ENCODE assay signal across 21 cellular contexts in genomic region chr16:670485-671352, GRCh38. TPM values are rescaled to one million over a fixed set of nuclear protein-coding genes. Genes with fewer than 3 reads are reported as not detected.
DNase-seq lines count a peak whose midpoint lies in the region; ATAC-seq and TF ChIP-seq lines count a peak whose summit lies in the region.
"Had no signal": no experiment of that assay in that cellular context is flagged by ENCODE, and none has a peak within 500 bp of the region (broad histone marks: within the 10 kb centered on the region; RNA-seq: fewer than 3 reads in every experiment).

No MANE protein-coding gene starts in this region.

- H3K4me2 ChIP-seq in mammary epithelial cell (ENCODE audit: insufficient read depth, low read depth, low read length) = no peak overlapping the region

- no peak for TF ChIP-seq CTCF in MCF 10A (IDR thresholded peaks at IDR 0.05; ENCODE audit: unreplicated experiment)
- no peak for TF ChIP-seq CTCF in mammary epithelial cell (conservative IDR thresholded peaks at IDR 0.05 in 1 of 2, IDR thresholded peaks at IDR 0.05 in 1 of 2; ENCODE audit: extremely low read depth in 1 of 2, insufficient read depth in 1 of 2, low read depth in 1 of 2, low read length in 2 of 2)
- no peak for TF ChIP-seq CTCF in neural crest cell (conservative IDR thresholded peaks at IDR 0.05)

- CTCF ChIA-PET in MCF 10A (lab: Yijun Ruan, JAX) (interaction anchor here (0.6 to 1.7 kb wide), 3 partner anchors 8 to 1484 kb away, joined by 3 to 4 read pairs (median 3); no protein-coding TSS in a partner anchor), mammary epithelial cell (lab: Charles Lee; ENCODE audit: low non-redundant PET) (no interaction called here), T-cell (lab: Charles Lee) (interaction anchor here (0.5 to 0.6 kb wide), 2 partner anchors 29 to 436 kb away, joined by 3 to 5 read pairs; no protein-coding TSS in a partner anchor)

- H3K9me3 Mint-ChIP-seq in MCF 10A (ENCODE audit: unreplicated experiment) (no peaks in the 10 kb centered on the region), T-cell (no peaks in the 10 kb centered on the region), neural crest cell (no peaks in the 10 kb centered on the region)
- H3K9me3 Mint-ChIP-seq: IgD-negative memory B cell; stimulated activated naive B cell treated with anti-CD40 and anti-IgM and Interleukin-4, amounts not matched to agents 10 μg/mL and 1 μg/mL and 100 μg/mL, for 72 hours had no signal

- H3K27ac Mint-ChIP-seq in MCF 10A (ENCODE audit: low read depth, unreplicated experiment) = no peak overlapping the region
- H3K27ac Mint-ChIP-seq in T-cell = no peak overlapping the region
- H3K27ac Mint-ChIP-seq in neural crest cell (ENCODE audit: unreplicated experiment) = no peak overlapping the region
- H3K27ac Mint-ChIP-seq: T-helper 17 cell had no signal

- H3K9ac ChIP-seq in mammary epithelial cell (ENCODE audit: insufficient read depth, low read length) = no peak overlapping the region

- H3K4me3 Mint-ChIP-seq in MCF 10A (ENCODE audit: unreplicated experiment) = no peak overlapping the region
- peak overlapping the region in 2 of 3 donors; percentile 64 to 73 for H3K4me3 Mint-ChIP-seq in T-cell
- peak overlapping the region; percentile 84 for H3K4me3 Mint-ChIP-seq in neural crest cell

- no peaks in the 10 kb centered on the region for H3K27me3 Mint-ChIP-seq in MCF 10A (ENCODE audit: insufficient read depth, unreplicated experiment)
- peaks cover 0 to 6% of the 10 kb centered on the region in 2 donors for H3K27me3 Mint-ChIP-seq in T-cell
- H3K27me3 Mint-ChIP-seq in neural crest cell (ENCODE audit: low read depth) = peaks cover 8% of the 10 kb centered on the region
- H3K27me3 Mint-ChIP-seq: T-helper 17 cell had no signal

- no peak for ATAC-seq in T-cell (replicated peaks in 1 of 4)
- ATAC-seq in HG03175 (IDR thresholded peaks at IDR 0.05; ENCODE audit: unreplicated experiment) = no peak
- ATAC-seq in GM21576 (IDR thresholded peaks at IDR 0.05; ENCODE audit: unreplicated experiment) = no peak
- ATAC-seq: activated CD8-positive, alpha-beta T cell treated with anti-CD3 and anti-CD28 coated beads, Interleukin-2, amount 10 ng/mL, durations not matched to agents 7 days and 5 days; stimulated activated naive B cell treated with anti-CD40 and anti-IgM and Interleukin-4, amounts not matched to agents 10 μg/mL and 1 μg/mL and 100 μg/mL, for 72 hours; T-helper 17 cell had no signal

- no peak overlapping the region for H2AFZ ChIP-seq in mammary epithelial cell (ENCODE audit: low read depth, low read length)

- 96% methylated on average over 29 of the region's 52 CpGs for WGBS in mammary epithelial cell (ENCODE audit: low coverage, missing lambda C conversion rate)

- DNase-seq in MCF 10A (ENCODE audit: unreplicated experiment) (no peak), mammary epithelial cell (no peak), T-cell (no peak), neural crest cell (ENCODE audit: low read depth, low spot score) (no peak)
- DNase-seq: activated CD8-positive, alpha-beta T cell treated with anti-CD3 and anti-CD28 coated beads, Interleukin-2, amount 10 ng/mL, durations not matched to agents 7 days and 5 days; activated effector memory CD4-positive, alpha-beta T cell treated with Interleukin-2 at 50 U/mL for 16 hours; caudate nucleus; foreskin fibroblast; hypothalamus; kidney; NCI-H1694; posterior cingulate gyrus; SHP77 treated with DMSO at 0.1 percent for 48 hours; stimulated activated naive B cell treated with anti-CD40 and anti-IgM and Interleukin-4, amounts not matched to agents 10 μg/mL and 1 μg/mL and 100 μg/mL, for 72 hours; T-helper 17 cell; thyroid gland had no signal

- POLR2A ChIA-PET in MCF 10A (lab: Yijun Ruan, JAX) = interaction anchor here (0.5 kb wide), 1 partner anchor 473 kb away, joined by 3 read pairs; no protein-coding TSS in a partner anchor
- POLR2A ChIA-PET in T-cell (lab: Charles Lee) = interaction anchor here in 1 of 2 donors (0.6 kb wide), 1 partner anchor 25 kb away, joined by 4 read pairs; no protein-coding TSS in a partner anchor

- H4K20me1 ChIP-seq in mammary epithelial cell (ENCODE audit: insufficient read depth, low read length) = no peaks in the 10 kb centered on the region

- intact Hi-C loops in MCF 10A (cut with micrococcal nuclease) = no loop called here
- intact Hi-C loops in mammary epithelial cell (cut with micrococcal nuclease) = no loop called here

- H3K4me3 ChIP-seq in mammary epithelial cell (replicated peaks in 1 of 3; ENCODE audit: insufficient read depth in 1 of 3, low read depth in 2 of 3, low read length in 3 of 3) = no peak overlapping the region
- H3K4me3 ChIP-seq: lung, thyroid gland had no signal

- peaks cover 49% of the 10 kb centered on the region for H3K79me2 ChIP-seq in mammary epithelial cell (ENCODE audit: insufficient read depth, low read length)

- H3K4me1 ChIP-seq in mammary epithelial cell (ENCODE audit: insufficient read depth, low read length) = peaks cover 37% of the 10 kb centered on the region

- H3K4me1 Mint-ChIP-seq in MCF 10A (ENCODE audit: insufficient read depth, unreplicated experiment) (no peaks in the 10 kb centered on the region), T-cell (peaks cover 0 to 19% (median 18%) of the 10 kb centered on the region in 3 donors), neural crest cell (peaks cover 8% of the 10 kb centered on the region)

- BruUV-seq in MCF 10A (replicated peaks; lab: Mats Ljungman, UMichigan) (TSS peak; percentile 11), mammary epithelial cell (replicated peaks; lab: Mats Ljungman, UMichigan) (no TSS peak)

- no peak overlapping the region for H3K27ac ChIP-seq in mammary epithelial cell (ENCODE audit: insufficient read depth, low read depth, low read length)
- H3K27ac ChIP-seq: HL-60, thyroid gland had no signal

- dilution Hi-C loops in mammary epithelial cell (cut with HindIII; ENCODE audit: low sequenced_read_pairs) = no loop called here

- peaks cover 48% of the 10 kb centered on the region for H3K36me3 Mint-ChIP-seq in MCF 10A (ENCODE audit: insufficient read depth, unreplicated experiment)
- H3K36me3 Mint-ChIP-seq in T-cell = peaks cover 7% of the 10 kb centered on the region
- H3K36me3 Mint-ChIP-seq in neural crest cell (ENCODE audit: low read depth) = no peaks in the 10 kb centered on the region
- H3K36me3 Mint-ChIP-seq: IgD-negative memory B cell had no signal

- in situ Hi-C loops in mammary epithelial cell (cut with MboI; ENCODE audit: low sequenced_read_pairs in 2 of 2) = no loop called here

- no peaks in the 10 kb centered on the region for H3K27me3 ChIP-seq in mammary epithelial cell (ENCODE audit: insufficient read depth, low read length)
- H3K27me3 ChIP-seq: thyroid gland had no signal

- no peaks in the 10 kb centered on the region for H3K9me3 ChIP-seq in mammary epithelial cell (replicated peaks; ENCODE audit: insufficient read depth, low read length)
- H3K9me3 ChIP-seq: thyroid gland had no signal

- no peaks in the 10 kb centered on the region for H3K36me3 ChIP-seq in mammary epithelial cell (ENCODE audit: insufficient read depth, low read length)

RNA-seq across cellular contexts. Expression of gene RHOT2, which starts 2.8 kb away (rescaled TPM):
- total RNA-seq in MCF 10A (2022) = 110 and 118 TPM in 2 replicates
- 100 to 1,000 TPM in 1 of 2 donors, 10 to 100 TPM in 1; 48.8 to 154 TPM for total RNA-seq in mammary epithelial cell
- 87.3 TPM for polyA plus RNA-seq in mammary epithelial cell
- 29.5 TPM for polyA minus RNA-seq in mammary epithelial cell
- 100 to 1,000 TPM; 181 to 320 (median 286) TPM for total RNA-seq in T-cell
- total RNA-seq in neural crest cell = 171 and 189 TPM in 2 replicates

RNA-seq across cellular contexts. Expression of gene RHBDL1, which starts 4.8 kb away (rescaled TPM):
- 3.0 and 4.5 TPM in 2 replicates for total RNA-seq in MCF 10A (2022)
- 1 to 10 TPM; 3.2 to 6.1 TPM for total RNA-seq in mammary epithelial cell
- polyA plus RNA-seq in mammary epithelial cell = 2.1 TPM
- not detected for polyA minus RNA-seq in mammary epithelial cell
- total RNA-seq in T-cell = 1 to 10 TPM; 2.0 to 3.6 (median 2.5) TPM
- total RNA-seq in neural crest cell = 3.0 and 3.1 TPM in 2 replicates

RNA-seq across cellular contexts. Expression of gene STUB1, which starts 9.5 kb away (rescaled TPM):
- total RNA-seq in MCF 10A (2022) = 99.3 and 124 TPM in 2 replicates
- 100 to 1,000 TPM; 126 to 156 TPM for total RNA-seq in mammary epithelial cell
- 189 TPM for polyA plus RNA-seq in mammary epithelial cell
- polyA minus RNA-seq in mammary epithelial cell = 105 TPM
- total RNA-seq in T-cell = 100 to 1,000 TPM in 3 of 5 donors, 10 to 100 TPM in 2; 67.3 to 119 (median 114) TPM
- total RNA-seq in neural crest cell = 81.5 and 99.3 TPM in 2 replicates

RNA-seq across cellular contexts. Expression of gene JMJD8, which starts 13.4 kb away (rescaled TPM):
- total RNA-seq in MCF 10A (2022) (23.6 and 33.4 TPM in 2 replicates), mammary epithelial cell (10 to 100 TPM; 21.2 to 32.4 TPM), T-cell (10 to 100 TPM; 27.3 to 54.4 (median 49.1) TPM), neural crest cell (60.8 and 64.5 TPM in 2 replicates)
- polyA plus RNA-seq in mammary epithelial cell = 42.5 TPM
- polyA minus RNA-seq in mammary epithelial cell = 18.5 TPM

RNA-seq across cellular contexts. Expression of gene WDR24, which starts 19.5 kb away (rescaled TPM):
- total RNA-seq in MCF 10A (2022) (12.2 and 13.9 TPM in 2 replicates), mammary epithelial cell (10 to 100 TPM in 1 of 2 donors, 1 to 10 TPM in 1; 5.3 to 10.3 TPM), T-cell (10 to 100 TPM; 10.7 to 22.4 (median 18.4) TPM), neural crest cell (16.6 and 20.7 TPM in 2 replicates)
- 4.3 TPM for polyA plus RNA-seq in mammary epithelial cell
- 6.9 TPM for polyA minus RNA-seq in mammary epithelial cell
